8 cellular contexts compared by ENCODE assay signal in genomic region chr7:2566890-2567662, GRCh38. TPM values are rescaled to one million over a fixed set of nuclear protein-coding genes. Genes with fewer than 3 reads are reported as not detected.
DNase-seq lines count a peak whose midpoint lies in the region; ATAC-seq and TF ChIP-seq lines count a peak whose summit lies in the region.

No MANE protein-coding gene starts in this region.

- TF ChIP-seq CTCF in fibroblast of lung (conservative IDR thresholded peaks at IDR 0.05 in 1 of 2, IDR thresholded peaks at IDR 0.05 in 1 of 2; ENCODE audit: low read depth in 1 of 2, low read length in 2 of 2) (no peak), sigmoid colon (IDR thresholded peaks at IDR 0.05) (no peak)

- H3K4me1 ChIP-seq in fibroblast of lung (ENCODE audit: control insufficient read depth, extremely low read depth, insufficient read depth, low read length) (peaks cover 7% of the 10 kb centered on the region), sigmoid colon (peaks cover 0 to 12% (median 6%) of the 10 kb centered on the region in 4 donors)

- H3K9ac ChIP-seq in fibroblast of lung (ENCODE audit: insufficient read depth, low read length) = peak overlapping the region; percentile 30

- peak overlapping the region; percentile 91 for H3K4me2 ChIP-seq in fibroblast of lung (ENCODE audit: extremely low read depth, insufficient read depth, low read length)

- H2AFZ ChIP-seq in fibroblast of lung (ENCODE audit: low read length) = no peak overlapping the region

- TF ChIP-seq POLR2A in sigmoid colon (IDR thresholded peaks at IDR 0.05) = no peak

- H4K20me1 ChIP-seq in fibroblast of lung (ENCODE audit: control insufficient read depth, extremely low read depth, insufficient read depth, low read length) = no peaks in the 10 kb centered on the region

- intact Hi-C loops in sigmoid colon (cut with DNase I) = no loop called here

- 75 to 77% methylated on average over 28 of the region's 28 CpGs for WGBS in sigmoid colon, 2 donors

- H3K9me3 ChIP-seq in fibroblast of lung (ENCODE audit: control insufficient read depth, insufficient read depth, low read depth, low read length) = no peaks in the 10 kb centered on the region
- no peaks in the 10 kb centered on the region for H3K9me3 ChIP-seq in sigmoid colon

- H3K79me2 ChIP-seq in fibroblast of lung (ENCODE audit: control insufficient read depth, insufficient read depth, low read length) = no peaks in the 10 kb centered on the region

- peak; percentile 90 for ATAC-seq in GM19351 (IDR thresholded peaks at IDR 0.05; ENCODE audit: unreplicated experiment)
- ATAC-seq in HG03460 (IDR thresholded peaks at IDR 0.05; ENCODE audit: unreplicated experiment) = peak; percentile 69

- H3K27ac ChIP-seq in fibroblast of lung (ENCODE audit: insufficient read depth, low read length) = peak overlapping the region; percentile 13
- no peak overlapping the region for H3K27ac ChIP-seq in sigmoid colon

- no peak for TF ChIP-seq EP300 in sigmoid colon (IDR thresholded peaks at IDR 0.05)

- no peaks in the 10 kb centered on the region for H3K27me3 ChIP-seq in fibroblast of lung (ENCODE audit: control insufficient read depth, insufficient read depth, low read length)
- H3K27me3 ChIP-seq in sigmoid colon = no peaks in the 10 kb centered on the region

- H3K36me3 ChIP-seq in fibroblast of lung (ENCODE audit: control insufficient read depth, insufficient read depth, low read length) = no peaks in the 10 kb centered on the region
- H3K36me3 ChIP-seq in sigmoid colon = peaks cover 0 to 9% (median 0%) of the 10 kb centered on the region in 4 donors

- H3K4me3 ChIP-seq in fibroblast of lung (replicated peaks in 1 of 4; ENCODE audit: control extremely low read depth in 1 of 4, insufficient read depth in 1 of 4, low read depth in 3 of 4, low read length in 4 of 4) (peak overlapping the region in 3 of 4 experiments; percentile 28 to 48 (median 39)), sigmoid colon (peak overlapping the region in 1 of 4 donors; percentile 16)

- DNase-seq in AG08396 (ENCODE audit: low spot score) (peak; percentile 30), fibroblast of lung (ENCODE audit: low read depth in 2 of 2) (peak in 1 of 2 donors; percentile 26), sigmoid colon (no peak), NCI-H1436 (lab: John Stamatoyannopoulos, UW) (no peak), NCI-H446 treated with DMSO at 0.1 percent for 48 hours (lab: John Stamatoyannopoulos, UW) (no peak), AG08395 (ENCODE audit: low spot score) (no peak)

RNA-seq across cellular contexts. Expression of gene IQCE, which starts 8.3 kb away (rescaled TPM):
- total RNA-seq in fibroblast of lung (7.7 and 8.3 TPM in 2 replicates), sigmoid colon (10 to 100 TPM in 2 of 4 donors, 1 to 10 TPM in 2; 6.4 to 22.4 (median 11.8) TPM)
- polyA plus RNA-seq in fibroblast of lung (5.1 and 5.3 TPM in 2 replicates), sigmoid colon (10 to 100 TPM in 1 of 3 donors, 1 to 10 TPM in 2; 8.1 to 19.6 (median 9.6) TPM)
- 7.4 and 8.1 TPM in 2 replicates for polyA plus RNA-seq in fibroblast of lung (2012)
- polyA minus RNA-seq in fibroblast of lung (ENCODE audit: low replicate concordance) = 8.1 and 8.6 TPM in 2 replicates

RNA-seq across cellular contexts. Expression of gene BRAT1, which starts 11.8 kb away (rescaled TPM):
- total RNA-seq in fibroblast of lung = 20.1 and 20.3 TPM in 2 replicates
- 4.0 and 5.8 TPM in 2 replicates for polyA plus RNA-seq in fibroblast of lung
- polyA plus RNA-seq in fibroblast of lung (2012) = 10.2 and 18.5 TPM in 2 replicates
- 5.2 and 21.0 TPM in 2 replicates for polyA minus RNA-seq in fibroblast of lung (ENCODE audit: low replicate concordance)
- total RNA-seq in sigmoid colon = 10 to 100 TPM; 17.8 to 24.6 (median 22.1) TPM
- polyA plus RNA-seq in sigmoid colon = 10 to 100 TPM in 2 of 3 donors, 1 to 10 TPM in 1; 9.6 to 25.9 (median 11.3) TPM

RNA-seq across cellular contexts. Expression of gene LFNG, which starts 47.5 kb away (rescaled TPM):
- 0.33 and 0.77 TPM in 2 replicates for total RNA-seq in fibroblast of lung
- polyA plus RNA-seq in fibroblast of lung = 1.2 and 3.5 TPM in 2 replicates
- polyA plus RNA-seq in fibroblast of lung (2012) = 1.7 and 4.5 TPM in 2 replicates
- polyA minus RNA-seq in fibroblast of lung (ENCODE audit: low replicate concordance) = 0.93 and 5.2 TPM in 2 replicates
- total RNA-seq in sigmoid colon = 1 to 10 TPM; 1.8 to 5.8 (median 5.3) TPM
- polyA plus RNA-seq in sigmoid colon = 10 to 100 TPM in 2 of 3 donors, 1 to 10 TPM in 1; 9.2 to 34.5 (median 14.4) TPM
